ENCODE assay signal across 8 cellular contexts in genomic region chr19:3969435-3970312, GRCh38. TPM values are rescaled to one million over a fixed set of nuclear protein-coding genes. Genes with fewer than 3 reads are reported as not detected.
DNase-seq lines count a peak whose midpoint lies in the region; ATAC-seq and TF ChIP-seq lines count a peak whose summit lies in the region.

No MANE protein-coding gene starts in this region.

- H3K27me3 ChIP-seq in adipocyte (replicated peaks; ENCODE audit: control insufficient read depth, insufficient read depth, low read length): no peaks in the 10 kb centered on the region
- no peaks in the 10 kb centered on the region for H3K27me3 ChIP-seq in spleen (replicated peaks in 1 of 7)

- H3K9ac ChIP-seq in adipocyte (ENCODE audit: low read length): peak overlapping the region; percentile 89

- intact Hi-C loops in spleen (cut with DNase I; ENCODE audit: low total_unique reads): no loop called here

- no peak for TF ChIP-seq POLR2A in spleen (IDR thresholded peaks at IDR 0.05)

- H3K9me3 ChIP-seq in adipocyte (ENCODE audit: control insufficient read depth, low read length) (no peaks in the 10 kb centered on the region), spleen (no peaks in the 10 kb centered on the region)

- no peak for TF ChIP-seq CTCF in spleen (IDR thresholded peaks at IDR 0.05 in 8 of 11, conservative IDR thresholded peaks at IDR 0.05 in 3 of 11)
- TF ChIP-seq CTCF in GM13977 (IDR thresholded peaks at IDR 0.05; ENCODE audit: extremely low read depth, insufficient read depth, missing control alignments): no peak

- WGBS in spleen, 5 donors: 48 to 66% (median 51%) methylated on average over 21 to 23 of the region's 23 CpGs

- peak overlapping the region in 7 of 8 donors; percentile 64 to 95 (median 91) for H3K27ac ChIP-seq in spleen

- H3K4me1 ChIP-seq in adipocyte (ENCODE audit: control insufficient read depth, insufficient read depth, low read length) (peaks cover 27% of the 10 kb centered on the region), spleen (peaks cover 23 to 63% (median 47%) of the 10 kb centered on the region in 6 donors)

- ATAC-seq in HG02870 (IDR thresholded peaks at IDR 0.05; ENCODE audit: unreplicated experiment) (no peak), HG03565 (IDR thresholded peaks at IDR 0.05; ENCODE audit: unreplicated experiment) (no peak)

- H3K4me3 ChIP-seq in adipocyte (ENCODE audit: low read length) (peak overlapping the region; percentile 82), iPS-11a (ENCODE audit: low read depth, low read length) (peak overlapping the region; percentile 75), spleen (peak overlapping the region; percentile 69 to 91 (median 78))

- peaks cover 33% of the 10 kb centered on the region for H3K36me3 ChIP-seq in adipocyte (ENCODE audit: control insufficient read depth, insufficient read depth, low read length, severe bottlenecking)
- H3K36me3 ChIP-seq in spleen: peaks cover 0 to 58% (median 34%) of the 10 kb centered on the region in 6 donors

- peak; percentile 61 for DNase-seq in AG08396 (ENCODE audit: low spot score)
- peak; percentile 73 for DNase-seq in HS-27A (ENCODE audit: low read depth)
- DNase-seq in adipocyte (ENCODE audit: low read depth): peak; percentile 74
- DNase-seq in spleen: no peak
- DNase-seq in GM13977 (ENCODE audit: low spot score): no peak

- in situ Hi-C loops in GM13977 (cut with MboI; ENCODE audit: low pct_unique_long_range_greater_than_20kb, low sequenced_read_pairs, unreplicated experiment): no loop called here

RNA-seq across cellular contexts. Expression of gene DAPK3, which starts 1.2 kb away (rescaled TPM):
- total RNA-seq in spleen: 10 to 100 TPM; 37.1 to 49.3 (median 46.7) TPM
- polyA plus RNA-seq in spleen: 10 to 100 TPM; 26.5 to 68.8 (median 30.8) TPM

RNA-seq across cellular contexts. Expression of gene EEF2, which starts 15.6 kb away (rescaled TPM):
- total RNA-seq in spleen: 1,000 to 10,000 TPM; 1,078 to 1,961 (median 1,406) TPM
- 1,000 to 10,000 TPM in 1 of 3 donors, 100 to 1,000 TPM in 2; 565 to 1,281 (median 624) TPM for polyA plus RNA-seq in spleen

RNA-seq across cellular contexts. Expression of gene NMRK2, which starts 36.8 kb away (rescaled TPM):
- not detected for total RNA-seq in spleen
- 1 to 10 TPM in 1 of 3 donors, under 1 TPM in 2; 0.29 to 1.5 (median 0.52) TPM for polyA plus RNA-seq in spleen

RNA-seq across cellular contexts. Expression of gene PIAS4, which starts 37.9 kb away (rescaled TPM):
- total RNA-seq in spleen: 10 to 100 TPM; 16.4 to 30.5 (median 29.0) TPM
- 10 to 100 TPM in 1 of 3 donors, 1 to 10 TPM in 2; 6.2 to 13.9 (median 6.4) TPM for polyA plus RNA-seq in spleen

Comparison
In these comparisons a context has a peak if more than half of its experiments do, and no peak if none do; other contexts are left out.
1. DNase-seq: peak in AG08396 (single experiment), HS-27A (single experiment) and adipocyte (single experiment); none in spleen (single experiment) and GM13977 (single experiment).
2. Peak in every context shown above with its lines, with median percentiles within 50 percentile points of each other: H3K4me3 ChIP-seq.